9 cellular contexts compared by ENCODE assay signal in the genomic region with DNA sequence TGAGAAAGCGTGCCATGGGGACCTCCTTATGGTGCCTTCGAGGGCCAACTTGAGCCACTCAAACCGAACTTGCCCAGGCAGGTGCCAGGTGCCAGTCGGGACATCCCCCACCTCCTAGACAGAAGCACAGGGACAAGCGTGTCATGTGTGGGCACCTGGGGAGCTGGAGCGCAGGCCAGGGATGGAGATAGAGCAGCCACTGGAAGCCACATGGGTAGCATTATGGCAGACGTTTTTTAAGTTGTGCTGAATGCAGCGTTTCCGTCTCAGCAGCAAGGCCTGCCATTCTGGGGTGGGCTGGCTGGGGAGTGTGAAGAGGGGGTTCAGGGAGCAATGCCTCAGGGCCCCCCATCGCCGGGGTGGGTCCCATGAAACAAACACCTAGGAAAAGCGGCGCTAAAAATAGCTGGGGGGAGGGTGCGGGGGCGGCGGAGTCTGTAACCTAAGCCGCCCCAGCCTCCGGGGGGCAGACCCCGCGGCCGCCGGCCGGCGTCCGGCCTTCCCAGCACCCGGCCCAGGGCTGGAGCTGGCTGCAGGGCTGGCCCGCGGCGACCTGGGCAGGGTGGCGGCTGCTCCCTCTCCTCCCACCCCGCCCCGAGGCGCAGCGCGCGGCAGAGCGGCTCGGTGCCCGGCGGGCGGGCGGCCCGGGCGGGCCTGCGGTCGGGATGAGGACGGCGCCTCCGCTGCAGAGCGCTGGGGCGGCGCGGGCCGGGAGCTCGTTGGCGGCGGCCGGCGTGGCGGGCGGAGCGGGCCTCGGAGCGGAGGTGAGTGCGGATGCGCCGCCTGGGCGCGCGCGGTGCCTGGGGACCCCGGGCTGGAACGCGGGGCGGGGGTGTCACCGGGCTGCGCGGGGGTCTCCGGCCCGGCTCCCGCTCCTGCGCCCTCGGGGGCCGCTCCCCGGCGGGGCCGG. TPM values are rescaled to one million over a fixed set of nuclear protein-coding genes. Genes with fewer than 3 reads are reported as not detected.
DNase-seq lines count a peak whose midpoint lies in the region; ATAC-seq and FAIRE-seq lines count a peak whose summit lies in the region.
"Had no signal": no experiment of that assay in that cellular context is flagged by ENCODE, and none has a peak within 500 bp of the region (broad histone marks: within the 10 kb centered on the region; RNA-seq: fewer than 3 reads in every experiment).

A gene with protein sequence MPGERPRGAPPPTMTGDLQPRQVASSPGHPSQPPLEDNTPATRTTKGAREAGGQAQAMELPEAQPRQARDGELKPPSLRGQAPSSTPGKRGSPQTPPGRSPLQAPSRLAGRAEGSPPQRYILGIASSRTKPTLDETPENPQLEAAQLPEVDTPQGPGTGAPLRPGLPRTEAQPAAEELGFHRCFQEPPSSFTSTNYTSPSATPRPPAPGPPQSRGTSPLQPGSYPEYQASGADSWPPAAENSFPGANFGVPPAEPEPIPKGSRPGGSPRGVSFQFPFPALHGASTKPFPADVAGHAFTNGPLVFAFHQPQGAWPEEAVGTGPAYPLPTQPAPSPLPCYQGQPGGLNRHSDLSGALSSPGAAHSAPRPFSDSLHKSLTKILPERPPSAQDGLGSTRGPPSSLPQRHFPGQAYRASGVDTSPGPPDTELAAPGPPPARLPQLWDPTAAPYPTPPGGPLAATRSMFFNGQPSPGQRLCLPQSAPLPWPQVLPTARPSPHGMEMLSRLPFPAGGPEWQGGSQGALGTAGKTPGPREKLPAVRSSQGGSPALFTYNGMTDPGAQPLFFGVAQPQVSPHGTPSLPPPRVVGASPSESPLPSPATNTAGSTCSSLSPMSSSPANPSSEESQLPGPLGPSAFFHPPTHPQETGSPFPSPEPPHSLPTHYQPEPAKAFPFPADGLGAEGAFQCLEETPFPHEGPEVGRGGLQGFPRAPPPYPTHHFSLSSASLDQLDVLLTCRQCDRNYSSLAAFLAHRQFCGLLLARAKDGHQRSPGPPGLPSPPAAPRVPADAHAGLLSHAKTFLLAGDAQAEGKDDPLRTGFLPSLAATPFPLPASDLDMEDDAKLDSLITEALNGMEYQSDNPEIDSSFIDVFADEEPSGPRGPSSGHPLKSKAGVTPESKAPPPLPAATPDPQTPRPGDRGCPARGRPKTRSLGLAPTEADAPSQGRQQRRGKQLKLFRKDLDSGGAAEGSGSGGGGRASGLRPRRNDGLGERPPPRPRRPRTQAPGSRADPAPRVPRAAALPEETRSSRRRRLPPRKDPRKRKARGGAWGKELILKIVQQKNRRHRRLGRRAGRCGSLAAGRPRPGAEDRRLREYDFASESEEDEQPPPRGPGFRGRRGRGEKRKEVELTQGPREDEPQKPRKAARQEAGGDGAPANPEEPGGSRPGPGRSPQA (N-terminal part only) (plus strand): TSS at position 469 of the 910 bp plus-strand sequence. CDS start 44,512 bp downstream, outside the sequence.

- H3K9me3 ChIP-seq in ectodermal cell (ENCODE audit: control insufficient read depth, low read length) = no peaks in the 10 kb centered on the region

- no peaks in the 10 kb centered on the region for H3K36me3 ChIP-seq in ectodermal cell (ENCODE audit: control insufficient read depth, insufficient read depth, low read length)

- no peak for ATAC-seq in GM21717 (IDR thresholded peaks at IDR 0.05; ENCODE audit: unreplicated experiment)

- H3K27me3 ChIP-seq in ectodermal cell (ENCODE audit: control insufficient read depth, insufficient read depth, low read length, poor library complexity, severe bottlenecking) = peaks cover 53% of the 10 kb centered on the region

- H3K9me3 Mint-ChIP-seq in activated naive CD8-positive, alpha-beta T cell (ENCODE audit: low read depth) = no peaks in the 10 kb centered on the region
- H3K9me3 Mint-ChIP-seq in activated naive CD8-positive, alpha-beta T cell treated with anti-CD3 and anti-CD28 coated beads for 36 hours = no peaks in the 10 kb centered on the region
- no peaks in the 10 kb centered on the region for H3K9me3 Mint-ChIP-seq in activated T-helper 1 cell treated with anti-CD3 and anti-CD28 coated beads, Interleukin-12 subunit alpha, Interleukin-12 subunit beta, Interleukin-2, Interleukin-4 antibody, amounts not matched to agents 30 ng/mL and 10 ng/mL and 1 ng/mL, durations not matched to agents 14 hours and 24 hours and 36 hours

- peak within 1 kb of the TSS; percentile 49 for H3K4me3 Mint-ChIP-seq in activated naive CD8-positive, alpha-beta T cell
- no peak within 1 kb of the TSS for H3K4me3 Mint-ChIP-seq in activated naive CD8-positive, alpha-beta T cell treated with anti-CD3 and anti-CD28 coated beads for 36 hours
- no peak within 1 kb of the TSS for H3K4me3 Mint-ChIP-seq in activated T-helper 1 cell treated with anti-CD3 and anti-CD28 coated beads, Interleukin-12 subunit alpha, Interleukin-12 subunit beta, Interleukin-2, Interleukin-4 antibody, amounts not matched to agents 30 ng/mL and 10 ng/mL and 1 ng/mL, durations not matched to agents 14 hours and 24 hours and 36 hours

- H3K27ac ChIP-seq in ectodermal cell (ENCODE audit: insufficient read depth, low read depth, low read length, poor library complexity, severe bottlenecking) = no peak within 1 kb of the TSS

- H3K4me3 ChIP-seq in ectodermal cell (ENCODE audit: insufficient read depth, low read depth, low read length) = peak within 1 kb of the TSS; percentile 30

- no peaks in the 10 kb centered on the region for H3K36me3 Mint-ChIP-seq in activated naive CD8-positive, alpha-beta T cell
- H3K36me3 Mint-ChIP-seq in activated naive CD8-positive, alpha-beta T cell treated with anti-CD3 and anti-CD28 coated beads for 36 hours = no peaks in the 10 kb centered on the region
- no peaks in the 10 kb centered on the region for H3K36me3 Mint-ChIP-seq in activated T-helper 1 cell treated with anti-CD3 and anti-CD28 coated beads, Interleukin-12 subunit alpha, Interleukin-12 subunit beta, Interleukin-2, Interleukin-4 antibody, amounts not matched to agents 30 ng/mL and 10 ng/mL and 1 ng/mL, durations not matched to agents 14 hours and 24 hours and 36 hours (ENCODE audit: low read depth)

- peaks cover 6% of the 10 kb centered on the region for H3K4me1 Mint-ChIP-seq in activated naive CD8-positive, alpha-beta T cell (ENCODE audit: low read depth)
- no peaks in the 10 kb centered on the region for H3K4me1 Mint-ChIP-seq in activated naive CD8-positive, alpha-beta T cell treated with anti-CD3 and anti-CD28 coated beads for 36 hours
- no peaks in the 10 kb centered on the region for H3K4me1 Mint-ChIP-seq in activated T-helper 1 cell treated with anti-CD3 and anti-CD28 coated beads, Interleukin-12 subunit alpha, Interleukin-12 subunit beta, Interleukin-2, Interleukin-4 antibody, amounts not matched to agents 30 ng/mL and 10 ng/mL and 1 ng/mL, durations not matched to agents 14 hours and 24 hours and 36 hours (ENCODE audit: low read depth)

- 7% methylated on average over 87 of the region's 87 CpGs for WGBS in ectodermal cell, 2 experiments

- FAIRE-seq in urothelium cell line (lab: Jason Lieb, UNC) = peak; percentile 76
- FAIRE-seq: colon had no signal

- H3K27ac Mint-ChIP-seq in activated naive CD8-positive, alpha-beta T cell = no peak within 1 kb of the TSS
- H3K27ac Mint-ChIP-seq in activated naive CD8-positive, alpha-beta T cell treated with anti-CD3 and anti-CD28 coated beads for 36 hours = no peak within 1 kb of the TSS
- no peak within 1 kb of the TSS for H3K27ac Mint-ChIP-seq in activated T-helper 1 cell treated with anti-CD3 and anti-CD28 coated beads, Interleukin-12 subunit alpha, Interleukin-12 subunit beta, Interleukin-2, Interleukin-4 antibody, amounts not matched to agents 30 ng/mL and 10 ng/mL and 1 ng/mL, durations not matched to agents 14 hours and 24 hours and 36 hours

- DNase-seq in activated naive CD8-positive, alpha-beta T cell treated with anti-CD3 and anti-CD28 coated beads for 36 hours = no peak
- DNase-seq in lung microvascular endothelial cell (ENCODE audit: low read depth in 2 of 2) = peak; percentile 30 to 36
- peak; percentile 66 for DNase-seq in urothelium cell line (ENCODE audit: low spot score)
- DNase-seq in NCI-H2107 treated with DMSO at 0.1 percent for 48 hours (lab: John Stamatoyannopoulos, UW; ENCODE audit: unreplicated experiment) = no peak
- no peak for DNase-seq in activated T-helper 1 cell treated with anti-CD3 and anti-CD28 coated beads, Interleukin-12 subunit alpha, Interleukin-12 subunit beta, Interleukin-2, Interleukin-4 antibody, amounts not matched to agents 30 ng/mL and 10 ng/mL and 1 ng/mL, durations not matched to agents 14 hours and 24 hours and 36 hours (ENCODE audit: low spot score)

- H3K4me1 ChIP-seq in ectodermal cell (ENCODE audit: control insufficient read depth, insufficient read depth, low read length) = no peaks in the 10 kb centered on the region

- peaks cover 18% of the 10 kb centered on the region for H3K27me3 Mint-ChIP-seq in activated naive CD8-positive, alpha-beta T cell
- peaks cover 38% of the 10 kb centered on the region for H3K27me3 Mint-ChIP-seq in activated naive CD8-positive, alpha-beta T cell treated with anti-CD3 and anti-CD28 coated beads for 36 hours
- H3K27me3 Mint-ChIP-seq in activated T-helper 1 cell treated with anti-CD3 and anti-CD28 coated beads, Interleukin-12 subunit alpha, Interleukin-12 subunit beta, Interleukin-2, Interleukin-4 antibody, amounts not matched to agents 30 ng/mL and 10 ng/mL and 1 ng/mL, durations not matched to agents 14 hours and 24 hours and 36 hours (ENCODE audit: insufficient read depth) = peaks cover 22% of the 10 kb centered on the region

- intact Hi-C loops in activated T-helper 1 cell treated with anti-CD3 and anti-CD28 coated beads, Interleukin-12 subunit alpha, Interleukin-12 subunit beta, Interleukin-2, Interleukin-4 antibody, amounts not matched to agents 30 ng/mL and 10 ng/mL and 1 ng/mL, durations not matched to agents 14 hours and 24 hours and 36 hours (cut with micrococcal nuclease) = no loop called here

RNA-seq across cellular contexts. Expression of the gene that starts here (rescaled TPM):
- 1 to 10 TPM; 1.2 to 1.3 TPM for total RNA-seq in activated naive CD8-positive, alpha-beta T cell treated with anti-CD3 and anti-CD28 coated beads for 36 hours
- polyA plus RNA-seq in ectodermal cell (2013, experiment 1 of 4) = 0.46 TPM
- polyA plus RNA-seq in ectodermal cell (2013, experiment 2 of 4) = 0.53 TPM
- polyA plus RNA-seq in ectodermal cell (2013, experiment 3 of 4) = 0.43 TPM
- polyA plus RNA-seq in ectodermal cell (2013, experiment 4 of 4) = 0.57 TPM
- total RNA-seq in lung microvascular endothelial cell = 0.20 and 0.44 TPM in 2 replicates
- total RNA-seq in activated T-helper 1 cell treated with anti-CD3 and anti-CD28 coated beads, Interleukin-12 subunit alpha, Interleukin-12 subunit beta, Interleukin-2, Interleukin-4 antibody, amounts not matched to agents 30 ng/mL and 10 ng/mL and 1 ng/mL, durations not matched to agents 14 hours and 24 hours and 36 hours = 0.57 and 0.59 TPM in 2 replicates

Comparison
In these comparisons a context has a peak if more than half of its experiments do, and no peak if none do; other contexts are left out.
1. Peak in DNase-seq in lung microvascular endothelial cell; RNA of the gene not detected or under 1 TPM.